ENCODE assay signal across 9 cellular contexts in the genomic region with DNA sequence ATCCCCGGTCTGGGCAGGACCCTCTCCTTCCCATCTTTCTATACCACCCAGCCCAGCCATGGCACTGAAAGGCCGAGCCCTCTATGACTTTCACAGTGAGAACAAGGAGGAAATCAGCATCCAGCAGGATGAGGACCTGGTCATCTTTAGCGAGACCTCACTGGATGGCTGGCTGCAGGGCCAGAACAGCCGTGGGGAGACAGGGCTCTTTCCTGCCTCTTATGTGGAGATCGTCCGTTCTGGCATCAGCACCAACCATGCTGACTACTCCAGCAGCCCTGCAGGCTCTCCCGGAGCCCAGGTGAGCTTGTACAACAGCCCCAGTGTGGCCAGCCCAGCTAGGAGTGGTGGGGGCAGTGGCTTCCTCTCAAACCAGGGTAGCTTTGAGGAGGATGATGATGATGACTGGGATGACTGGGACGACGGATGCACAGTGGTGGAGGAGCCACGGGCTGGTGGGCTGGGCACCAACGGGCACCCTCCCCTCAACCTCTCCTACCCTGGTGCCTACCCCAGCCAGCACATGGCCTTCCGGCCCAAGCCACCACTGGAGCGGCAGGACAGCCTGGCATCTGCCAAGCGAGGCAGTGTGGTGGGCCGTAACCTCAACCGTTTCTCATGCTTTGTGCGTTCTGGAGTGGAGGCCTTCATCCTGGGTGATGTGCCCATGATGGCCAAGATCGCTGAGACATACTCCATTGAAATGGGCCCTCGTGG. TPM values are rescaled to one million over a fixed set of nuclear protein-coding genes. Genes with fewer than 3 reads are reported as not detected.
DNase-seq lines count a peak whose midpoint lies in the region; ATAC-seq, FAIRE-seq and TF ChIP-seq lines count a peak whose summit lies in the region.
"Had no signal": no experiment of that assay in that cellular context is flagged by ENCODE, and none has a peak within 500 bp of the region (broad histone marks: within the 10 kb centered on the region; RNA-seq: fewer than 3 reads in every experiment).

No MANE protein-coding gene starts in this region.

- no peak overlapping the region for H4K5ac ChIP-seq in H1 (ENCODE audit: insufficient read length, low read depth, low read length)

- TF ChIP-seq RAD21 in H1 (IDR thresholded peaks at IDR 0.05 in 1 of 2, conservative IDR thresholded peaks at IDR 0.05 in 1 of 2; ENCODE audit: low read depth in 2 of 2, low read length in 2 of 2): no peak

- no peak overlapping the region for H2BK20ac ChIP-seq in H1 (ENCODE audit: low read length)

- no peak for FAIRE-seq in H1 (lab: Jason Lieb, UNC)

- no peak overlapping the region for H2BK120ac ChIP-seq in H1 (replicated peaks; ENCODE audit: low read depth, low read length)

- H3K18ac ChIP-seq in H1 (ENCODE audit: extremely low read depth, low read length): no peak overlapping the region

- no TSS peak for BruUV-seq in PC-3 (replicated peaks; lab: Mats Ljungman, UMichigan)

- H3K4me3 ChIP-seq in AG04450 (ENCODE audit: low read depth, low read length) (peak overlapping the region; percentile 90), PC-3 (ENCODE audit: low read length) (peak overlapping the region; percentile 93), H1 (ENCODE audit: extremely low read depth in 1 of 4, insufficient read depth in 2 of 4, low read depth in 3 of 4, low read length in 4 of 4) (peak overlapping the region; percentile 63 to 90 (median 72); a peak in 7 of 8 replicates)

- DNase-seq in AG04450 (ENCODE audit: low read depth, low spot score): no peak
- no peak for DNase-seq in PC-3
- DNase-seq in H1 (ENCODE audit: low read depth in 1 of 2, low spot score in 2 of 2): no peak
- DNase-seq in naive thymus-derived CD8-positive, alpha-beta T cell: no peak
- DNase-seq in NCI-H2227 (lab: John Stamatoyannopoulos, UW; ENCODE audit: unreplicated experiment): no peak
- no peak for DNase-seq in NCI-H526 (lab: John Stamatoyannopoulos, UW)
- DNase-seq in retina: no peak
- DNase-seq: activated CD4-positive, CD25-positive, alpha-beta regulatory T cell treated with anti-CD3 and anti-CD28 coated beads, Interleukin-2, amount 50 U/mL, for 72 hours had no signal

- H3K79me1 ChIP-seq in H1 (ENCODE audit: low read depth, low read length): peaks cover 11% of the 10 kb centered on the region

- H3K36me3 Mint-ChIP-seq in naive thymus-derived CD8-positive, alpha-beta T cell: no peaks in the 10 kb centered on the region

- H3K27me3 Mint-ChIP-seq in naive thymus-derived CD8-positive, alpha-beta T cell: no peaks in the 10 kb centered on the region

- ATAC-seq in PC-3 (no peak), GM18873 (IDR thresholded peaks at IDR 0.05; ENCODE audit: low FRiP score, unreplicated experiment) (no peak)
- ATAC-seq in naive thymus-derived CD8-positive, alpha-beta T cell: no peak

- H3K4me1 Mint-ChIP-seq in naive thymus-derived CD8-positive, alpha-beta T cell: peaks cover 11 to 38% (median 33%) of the 10 kb centered on the region in 4 donors

- peak overlapping the region; percentile 11; the same call in 1 of the 2 replicates for H2AK5ac ChIP-seq in H1 (ENCODE audit: low read depth, low read length)

- H4K91ac ChIP-seq in H1 (replicated peaks; ENCODE audit: insufficient read length, low read length): no peak overlapping the region

- H4K8ac ChIP-seq in H1 (ENCODE audit: extremely low read depth, insufficient read depth, low read length): peak overlapping the region; percentile 32; the same call in 1 of the 2 replicates

- H3K14ac ChIP-seq in H1 (ENCODE audit: insufficient read length): no peak overlapping the region

- peak overlapping the region in 5 of 10 donors; percentile 9 to 74 (median 48) for H3K27ac Mint-ChIP-seq in naive thymus-derived CD8-positive, alpha-beta T cell

- H3K4ac ChIP-seq in H1 (replicated peaks; ENCODE audit: insufficient read length, low read depth, low read length): no peak overlapping the region

- whole genome bisulfite sequencing in H1 (ENCODE audit: extremely low coverage in 1 of 2, insufficient coverage in 1 of 2, insufficient read length in 1 of 2, insufficient replicate concordance in 2 of 2, low coverage in 1 of 2, low lambda C conversion rate in 2 of 2, missing lambda C conversion rate in 1 of 2), 2 experiments: 91% methylated on average over 18 of the region's 19 CpGs; no CpG with 5 or more reads in 1 of the 2 experiments

- H3K9ac ChIP-seq in PC-3 (ENCODE audit: low read length) (peak overlapping the region; percentile 86; the same call in 1 of the 2 replicates), H1 (replicated peaks in 1 of 4; ENCODE audit: extremely low read depth in 1 of 4, low read depth in 3 of 4, low read length in 3 of 4) (peak overlapping the region in 3 of 4 experiments; percentile 8 to 74 (median 16); a peak in 5 of 7 replicates)

- H2BK15ac ChIP-seq in H1 (ENCODE audit: low read length): 0 out of 2 replicates have a peak overlapping the region, but pooled peaks have one; percentile 90

- POLR2A ChIA-PET in AG04450 (lab: Yijun Ruan, JAX): interaction anchor here (1.1 kb wide), 1 partner anchor 16 kb away, joined by 3 read pairs; no protein-coding TSS in a partner anchor
- POLR2A ChIA-PET in PC-3 (lab: Charles Lee; ENCODE audit: unreplicated experiment): no interaction called here
- POLR2A ChIA-PET in H1 (lab: Charles Lee; ENCODE audit: partially characterized antibody): interaction anchor here (0.7 to 5.5 kb wide), 5 partner anchors 11 to 196 kb away, joined by 3 to 41 read pairs (median 4); a partner anchor contains a TSS
- POLR2A ChIA-PET in naive thymus-derived CD8-positive, alpha-beta T cell (lab: Charles Lee): no interaction called here

- no peaks in the 10 kb centered on the region for H3K9me2 ChIP-seq in PC-3 (replicated peaks; ENCODE audit: low read length)

- H4K20me1 ChIP-seq in PC-3 (ENCODE audit: low read length): no peaks in the 10 kb centered on the region
- peaks cover 4 to 18% of the 10 kb centered on the region in 2 experiments for H4K20me1 ChIP-seq in H1 (replicated peaks in 1 of 2; ENCODE audit: control insufficient read depth in 1 of 2, insufficient read depth in 2 of 2, low read length in 2 of 2)

- H3K27me3 ChIP-seq in AG04450 (ENCODE audit: control insufficient read depth, insufficient read depth, low read length) (no peaks in the 10 kb centered on the region), PC-3 (ENCODE audit: low read length) (no peaks in the 10 kb centered on the region), H1 (replicated peaks in 1 of 4; ENCODE audit: control insufficient read depth in 3 of 4, extremely low read depth in 1 of 4, insufficient read depth in 3 of 4, low read length in 3 of 4) (peaks cover 0 to 14% (median 10%) of the 10 kb centered on the region in 4 experiments; a peak in 6 of 7 replicates)

- H3K27ac ChIP-seq in AG04450 (ENCODE audit: low read depth, low read length) (peak overlapping the region; percentile 21), PC-3 (ENCODE audit: low read length) (no peak overlapping the region), H1 (ENCODE audit: low read depth, low read length) (no peak overlapping the region)

- H3K36me3 ChIP-seq in PC-3 (ENCODE audit: low read depth, low read length) (no peaks in the 10 kb centered on the region), H1 (ENCODE audit: control insufficient read depth in 2 of 4, insufficient read depth in 4 of 4, low read length in 3 of 4) (peaks cover 0 to 14% (median 0%) of the 10 kb centered on the region in 4 experiments; a peak in 3 of 8 replicates)

- H3K4me2 ChIP-seq in PC-3 (ENCODE audit: low read length) (peak overlapping the region; percentile 83), H1 (ENCODE audit: insufficient read depth in 1 of 2, low read depth in 2 of 2, low read length in 2 of 2) (peak overlapping the region; percentile 93 to 100)

- TF ChIP-seq CTCF in AG04450 (IDR thresholded peaks at IDR 0.05; ENCODE audit: low read depth, low read length) (no peak), PC-3 (conservative IDR thresholded peaks at IDR 0.05; ENCODE audit: low read depth, low read length) (no peak), H1 (IDR thresholded peaks at IDR 0.05; ENCODE audit: control extremely low read depth in 1 of 3, insufficient read depth in 1 of 3, low read depth in 1 of 3, low read length in 3 of 3) (no peak)

- no peak overlapping the region for H2BK12ac ChIP-seq in H1 (ENCODE audit: low read depth, low read length)

- H3K4me1 ChIP-seq in PC-3 (ENCODE audit: insufficient read depth, low read length): peaks cover 52% of the 10 kb centered on the region
- peaks cover 9 to 33% (median 21%) of the 10 kb centered on the region in 4 experiments for H3K4me1 ChIP-seq in H1 (replicated peaks in 1 of 4; ENCODE audit: control insufficient read depth in 3 of 4, insufficient read depth in 4 of 4, low read length in 3 of 4)

- intact Hi-C loops in PC-3 (cut with micrococcal nuclease): loop anchor here (5.0 to 10.0 kb wide), 2 partner anchors 197 to 284 kb away; a partner anchor contains a TSS

- TF ChIP-seq POLR2A in H1 (IDR thresholded peaks at IDR 0.05; ENCODE audit: control extremely low read depth in 1 of 2, low read depth in 2 of 2, low read length in 2 of 2): no peak

- H3K79me2 ChIP-seq in PC-3 (ENCODE audit: low read length) (peaks cover 62% of the 10 kb centered on the region), H1 (ENCODE audit: control insufficient read depth in 1 of 2, insufficient read depth in 2 of 2, low read length in 2 of 2) (peaks cover 0 to 54% of the 10 kb centered on the region in 2 experiments; a peak in 3 of 4 replicates)

- no peaks in the 10 kb centered on the region for H3K9me3 Mint-ChIP-seq in naive thymus-derived CD8-positive, alpha-beta T cell

- TF ChIP-seq EP300 in H1 (IDR thresholded peaks at IDR 0.05; ENCODE audit: borderline replicate concordance in 1 of 2, low read depth in 2 of 2, low read length in 2 of 2): no peak

- H3F3A ChIP-seq in PC-3 (ENCODE audit: low read length, unreplicated experiment): no peaks in the 10 kb centered on the region

- peaks cover 10% of the 10 kb centered on the region; the same call in 1 of the 2 replicates for H3K23me2 ChIP-seq in H1 (ENCODE audit: low read depth, low read length)

- peak overlapping the region; percentile 49 for H2BK5ac ChIP-seq in H1 (ENCODE audit: low read depth, low read length)

- H3K4me3 Mint-ChIP-seq in naive thymus-derived CD8-positive, alpha-beta T cell: peak overlapping the region; percentile 8 to 93 (median 82)

- no peak overlapping the region for H3K23ac ChIP-seq in H1 (ENCODE audit: insufficient read length)

- CTCF ChIA-PET in AG04450 (lab: Charles Lee): interaction anchor here (1.5 kb wide), 1 partner anchor 20 kb away, joined by 3 read pairs; no protein-coding TSS in a partner anchor
- CTCF ChIA-PET in PC-3 (lab: Charles Lee): no interaction called here
- CTCF ChIA-PET in H1 (lab: Charles Lee; ENCODE audit: partially characterized antibody): interaction anchor here (0.6 to 1.2 kb wide), 2 partner anchors 9 to 121 kb away, joined by 4 to 5 read pairs; a partner anchor contains a TSS

- H2AFZ ChIP-seq in PC-3 (ENCODE audit: low read length): 0 out of 2 replicates have a peak overlapping the region, but pooled peaks have one; percentile 97
- H2AFZ ChIP-seq in H1 (ENCODE audit: low read length): no peak overlapping the region

- no peak overlapping the region for H3K56ac ChIP-seq in H1 (replicated peaks; ENCODE audit: insufficient read length, low read depth, low read length)

- no peaks in the 10 kb centered on the region; the same call in 1 of the 2 replicates for H3K9me3 ChIP-seq in AG04450 (ENCODE audit: control insufficient read depth, insufficient read depth, low read length)
- H3K9me3 ChIP-seq in PC-3 (ENCODE audit: low read length): no peaks in the 10 kb centered on the region
- no peaks in the 10 kb centered on the region for H3K9me3 ChIP-seq in H1 (ENCODE audit: insufficient read depth in 2 of 2, low read depth in 1 of 2, low read length in 1 of 2)

RNA-seq across cellular contexts. Expression of a gene that starts 1.5 kb away (rescaled TPM):
- polyA plus RNA-seq in AG04450 (2011; rRNA removed): 14.2 and 17.4 TPM in 2 replicates
- 26.2 and 34.8 TPM in 2 replicates for polyA minus RNA-seq in AG04450 (2011; rRNA and poly(A)+ RNA removed)
- total RNA-seq in PC-3 (2014; rRNA removed): 16.2 and 16.8 TPM in 2 replicates
- 22.9 and 24.8 TPM in 2 replicates for total RNA-seq in H1 (2021; fragmentation: NEBNext Ultra II Directional; extraction: Animal tissue kit (Norgen Biotek cat#: 25700))
- polyA plus RNA-seq in H1 (2011; rRNA removed): 14.3 and 15.7 TPM in 2 replicates
- polyA plus RNA-seq in H1 (2011; cell fraction: cytosol; rRNA removed): 11.5 TPM
- polyA plus RNA-seq in H1 (2011; cell fraction: nucleus; rRNA removed): 25.7 TPM
- 17.5 to 20.7 TPM (median 18.6 TPM) in 4 replicates for polyA plus RNA-seq in H1 (2012, experiment 1 of 2)
- polyA plus RNA-seq in H1 (2012, experiment 2 of 2): 13.9 TPM
- 10.5 TPM for polyA plus RNA-seq in H1 (2013, experiment 1 of 2)
- 11.4 TPM for polyA plus RNA-seq in H1 (2013, experiment 2 of 2)
- 21.0 and 25.5 TPM in 2 replicates for polyA minus RNA-seq in H1 (2011; rRNA and poly(A)+ RNA removed)
- polyA minus RNA-seq in H1 (2011; cell fraction: cytosol; rRNA and poly(A)+ RNA removed): 17.4 TPM
- polyA minus RNA-seq in H1 (2011; cell fraction: nucleus; rRNA and poly(A)+ RNA removed): 21.6 TPM
- total RNA-seq in naive thymus-derived CD8-positive, alpha-beta T cell: 1 to 10 TPM; 1.7 TPM
- polyA plus RNA-seq in naive thymus-derived CD8-positive, alpha-beta T cell: under 1 TPM; 0.05 to 0.44 (median 0.30) TPM

RNA-seq across cellular contexts. Expression of a gene that starts 9.2 kb away (rescaled TPM):
- polyA plus RNA-seq in AG04450 (2011; rRNA removed) (38.9 and 42.3 TPM in 2 replicates), H1 (2011; rRNA removed) (273 and 278 TPM in 2 replicates)
- polyA minus RNA-seq in AG04450 (2011; rRNA and poly(A)+ RNA removed): 13.3 and 16.3 TPM in 2 replicates
- total RNA-seq in PC-3 (2014; rRNA removed): 92.6 and 95.4 TPM in 2 replicates
- 114 and 122 TPM in 2 replicates for total RNA-seq in H1 (2021; fragmentation: NEBNext Ultra II Directional; extraction: Animal tissue kit (Norgen Biotek cat#: 25700))
- 193 TPM for polyA plus RNA-seq in H1 (2011; cell fraction: cytosol; rRNA removed)
- polyA plus RNA-seq in H1 (2011; cell fraction: nucleus; rRNA removed): 91.6 TPM
- polyA plus RNA-seq in H1 (2012, experiment 1 of 2): 105 to 122 TPM (median 110 TPM) in 4 replicates
- polyA plus RNA-seq in H1 (2012, experiment 2 of 2): 139 TPM
- 117 TPM for polyA plus RNA-seq in H1 (2013, experiment 1 of 2)
- polyA plus RNA-seq in H1 (2013, experiment 2 of 2): 117 TPM
- 22.0 and 25.5 TPM in 2 replicates for polyA minus RNA-seq in H1 (2011; rRNA and poly(A)+ RNA removed)
- 48.7 TPM for polyA minus RNA-seq in H1 (2011; cell fraction: cytosol; rRNA and poly(A)+ RNA removed)
- 73.3 TPM for polyA minus RNA-seq in H1 (2011; cell fraction: nucleus; rRNA and poly(A)+ RNA removed)
- total RNA-seq in naive thymus-derived CD8-positive, alpha-beta T cell: 10 to 100 TPM; 94.3 to 95.7 TPM
- polyA plus RNA-seq in naive thymus-derived CD8-positive, alpha-beta T cell: 100 to 1,000 TPM; 199 to 256 (median 238) TPM

RNA-seq across cellular contexts. Expression of a gene that starts 23.7 kb away (rescaled TPM):
- polyA plus RNA-seq in AG04450 (2011; rRNA removed) (31.1 and 36.6 TPM in 2 replicates), H1 (2011; rRNA removed) (11.6 and 13.3 TPM in 2 replicates)
- 20.2 and 23.6 TPM in 2 replicates for polyA minus RNA-seq in AG04450 (2011; rRNA and poly(A)+ RNA removed)
- total RNA-seq in PC-3 (2014; rRNA removed): 7.9 and 13.5 TPM in 2 replicates
- total RNA-seq in H1 (2021; fragmentation: NEBNext Ultra II Directional; extraction: Animal tissue kit (Norgen Biotek cat#: 25700)): 26.2 and 28.2 TPM in 2 replicates
- polyA plus RNA-seq in H1 (2011; cell fraction: cytosol; rRNA removed): 20.3 TPM
- polyA plus RNA-seq in H1 (2011; cell fraction: nucleus; rRNA removed): 10.2 TPM
- polyA plus RNA-seq in H1 (2012, experiment 1 of 2): 20.2 to 23.4 TPM (median 22.0 TPM) in 4 replicates
- 8.5 TPM for polyA plus RNA-seq in H1 (2012, experiment 2 of 2)
- 22.4 TPM for polyA plus RNA-seq in H1 (2013, experiment 1 of 2)
- polyA plus RNA-seq in H1 (2013, experiment 2 of 2): 21.5 TPM
- polyA minus RNA-seq in H1 (2011; rRNA and poly(A)+ RNA removed): 14.8 and 20.1 TPM in 2 replicates
- polyA minus RNA-seq in H1 (2011; cell fraction: cytosol; rRNA and poly(A)+ RNA removed): 10.3 TPM
- 15.0 TPM for polyA minus RNA-seq in H1 (2011; cell fraction: nucleus; rRNA and poly(A)+ RNA removed)
- total RNA-seq in naive thymus-derived CD8-positive, alpha-beta T cell: 10 to 100 TPM; 22.8 to 25.0 TPM
- 10 to 100 TPM; 20.1 to 33.7 (median 21.7) TPM for polyA plus RNA-seq in naive thymus-derived CD8-positive, alpha-beta T cell

Comparison
In these comparisons a context has a peak if more than half of its experiments do, and no peak if none do; other contexts are left out.
1. POLR2A ChIA-PET loops: an anchor here in AG04450 (1.1 kb wide) and H1 (0.7 to 5.5 kb wide); none called in PC-3 and naive thymus-derived CD8-positive, alpha-beta T cell.